8 cellular contexts compared by ENCODE assay signal in genomic region chr20:57381596-57382503, GRCh38. TPM values are rescaled to one million over a fixed set of nuclear protein-coding genes. Genes with fewer than 3 reads are reported as not detected.
A peak's percentile ranks its signal among the peaks of the same experiment; 100 is the strongest.
DNase-seq lines count a peak whose midpoint lies in the region; ATAC-seq and TF ChIP-seq lines count a peak whose summit lies in the region.

No MANE protein-coding gene starts in this region.

- TF ChIP-seq CTCF in CD4-positive, alpha-beta T cell (IDR thresholded peaks at IDR 0.05) = peak; percentile 80
- TF ChIP-seq CTCF in choroid plexus epithelial cell (conservative IDR thresholded peaks at IDR 0.05; ENCODE audit: low read depth, low read length) (peak; percentile 95), right lobe of liver (IDR thresholded peaks at IDR 0.05) (peak; percentile 91 to 95 (median 94))

- H3K4me1 ChIP-seq in right lobe of liver = no peaks in the 10 kb centered on the region

- intact Hi-C loops in CD4-positive, alpha-beta T cell (cut with DNase I, micrococcal nuclease) = loop anchor here (1.0 to 10.0 kb wide), 5 partner anchors 53 to 823 kb away; no protein-coding TSS in a partner anchor
- intact Hi-C loops in right lobe of liver (cut with DNase I) = loop anchor here (5.0 to 10.0 kb wide), 2 partner anchors 115 to 213 kb away; no protein-coding TSS in a partner anchor

- no peaks in the 10 kb centered on the region for H3K9me3 ChIP-seq in CD4-positive, alpha-beta T cell (ENCODE audit: control insufficient read depth, low read length)
- H3K9me3 ChIP-seq in right lobe of liver = no peaks in the 10 kb centered on the region

- peaks cover 68% of the 10 kb centered on the region for H3K36me3 Mint-ChIP-seq in CD4-positive, alpha-beta T cell (ENCODE audit: low read depth)

- no peak overlapping the region for H3K27ac ChIP-seq in CD4-positive, alpha-beta T cell (ENCODE audit: low read depth, low read length)
- H3K27ac ChIP-seq in right lobe of liver = no peak overlapping the region

- peak; percentile 75 to 92 (median 84) for DNase-seq in CD4-positive, alpha-beta T cell
- peak; percentile 90 for DNase-seq in H7
- DNase-seq in NCI-H226 = peak; percentile 51
- DNase-seq in activated CD4-positive, alpha-beta T cell treated with anti-CD3 and anti-CD28 coated beads for 48 hours = peak; percentile 91
- peak; percentile 84 for DNase-seq in choroid plexus epithelial cell (ENCODE audit: low read depth)
- DNase-seq in right lobe of liver = peak; percentile 81 to 83 (median 81)
- peak; percentile 53 to 81 (median 72) for DNase-seq in stimulated activated CD4-positive, alpha-beta T cell treated with anti-CD3 and anti-CD28 coated beads, TNF-alpha, amount 100 ng/mL, for 1 hour (ENCODE audit: low read depth in 3 of 3, low spot score in 1 of 3)

- TF ChIP-seq POLR2A in right lobe of liver (IDR thresholded peaks at IDR 0.05) = no peak

- H3K9me3 Mint-ChIP-seq in CD4-positive, alpha-beta T cell = no peaks in the 10 kb centered on the region

- H3K36me3 ChIP-seq in H7 (replicated peaks; ENCODE audit: control insufficient read depth, insufficient read depth, low read length) (peaks cover 7% of the 10 kb centered on the region), right lobe of liver (peaks cover 0 to 23% (median 6%) of the 10 kb centered on the region in 4 donors)

- no peak overlapping the region for H3K4me3 ChIP-seq in H7 (ENCODE audit: insufficient read depth, low read depth, low read length)
- no peak overlapping the region for H3K4me3 ChIP-seq in choroid plexus epithelial cell (ENCODE audit: low read depth, low read length)
- no peak overlapping the region for H3K4me3 ChIP-seq in right lobe of liver

- peak; percentile 86 for ATAC-seq in CD4-positive, alpha-beta T cell (ENCODE audit: poor library complexity)
- peak; percentile 81 to 94 (median 89) for ATAC-seq in right lobe of liver
- no peak for ATAC-seq in GM21367 (IDR thresholded peaks at IDR 0.05; ENCODE audit: unreplicated experiment)

- H3K4me1 Mint-ChIP-seq in CD4-positive, alpha-beta T cell (ENCODE audit: low read depth) = peaks cover 20% of the 10 kb centered on the region

- peak overlapping the region; percentile 73 for H3K27ac Mint-ChIP-seq in CD4-positive, alpha-beta T cell

- 38% methylated on average over 15 of the region's 20 CpGs for WGBS in right lobe of liver (ENCODE audit: insufficient coverage, low coverage, low lambda C conversion rate, missing lambda C conversion rate)

- H3K27me3 ChIP-seq in CD4-positive, alpha-beta T cell (ENCODE audit: control insufficient read depth, insufficient read depth, low read length) = no peaks in the 10 kb centered on the region
- H3K27me3 ChIP-seq in H7 (ENCODE audit: control insufficient read depth, insufficient read depth, low read length) = no peaks in the 10 kb centered on the region
- no peaks in the 10 kb centered on the region for H3K27me3 ChIP-seq in right lobe of liver

- H3K27me3 Mint-ChIP-seq in CD4-positive, alpha-beta T cell = no peaks in the 10 kb centered on the region

- peak overlapping the region; percentile 52 for H3K4me3 Mint-ChIP-seq in CD4-positive, alpha-beta T cell

- CTCF ChIA-PET in CD4-positive, alpha-beta T cell (lab: Charles Lee) = interaction anchor here (0.9 to 3.2 kb wide), 9 partner anchors 8 to 116 kb away, joined by 3 to 14 read pairs (median 5); no protein-coding TSS in a partner anchor

- POLR2A ChIA-PET in CD4-positive, alpha-beta T cell (lab: Charles Lee) = interaction anchor here (1.4 to 3.9 kb wide), 4 partner anchors 9 to 51 kb away, joined by 4 to 25 read pairs (median 4); partner anchors contain the start of gene RBM38

RNA-seq across cellular contexts. Expression of gene RBM38, which starts 9.3 kb away (rescaled TPM):
- 100 to 1,000 TPM; 604 to 645 TPM for total RNA-seq in CD4-positive, alpha-beta T cell
- 75.6 and 91.7 TPM in 2 replicates for total RNA-seq in H7 (2014; rRNA removed; shearing (Covaris generic))
- total RNA-seq in right lobe of liver = 10 to 100 TPM in 3 of 6 experiments, 1 to 10 TPM in 3; 3.9 to 16.9 (median 9.6) TPM

RNA-seq across cellular contexts. Expression of gene RAE1, which starts 30.8 kb away (rescaled TPM):
- 10 to 100 TPM; 58.8 to 60.7 TPM for total RNA-seq in CD4-positive, alpha-beta T cell
- total RNA-seq in H7 (2014; rRNA removed; shearing (Covaris generic)) = 48.2 and 53.2 TPM in 2 replicates
- 10 to 100 TPM in 4 of 6 experiments, 1 to 10 TPM in 2; 8.6 to 22.1 (median 11.1) TPM for total RNA-seq in right lobe of liver

RNA-seq across cellular contexts. Expression of gene SPO11, which starts 52.2 kb away (rescaled TPM):
- total RNA-seq in CD4-positive, alpha-beta T cell = not detected
- total RNA-seq in H7 (2014; rRNA removed; shearing (Covaris generic)) = not detected in 2 replicates
- total RNA-seq in right lobe of liver = not detected
